ENCODE assay signal across 20 cellular contexts in genomic region chr6:6125495-6125894, GRCh38.
"Had no signal": no experiment of that assay in that cellular context is flagged by ENCODE, and none has a peak within 500 bp of the region (broad histone marks: within the 10 kb centered on the region; RNA-seq: fewer than 3 reads in every experiment).

No MANE protein-coding gene starts in this region.

- H3K4me3 ChIP-seq: esophagus muscularis mucosa, gastrocnemius medialis, heart right ventricle, psoas muscle, spleen, uterus had no signal

- H3K4me3 Mint-ChIP-seq: dendritic cell treated with granulocyte-macrophage colony-stimulating factor and Interleukin-4, amounts not matched to agents 40 ng/mL and 50 ng/mL, for 4 days; effector memory CD8-positive, alpha-beta T cell; naive thymus-derived CD4-positive, alpha-beta T cell; nephron progenitor cell; stimulated activated naive B cell treated with anti-CD40 and anti-IgM and Interleukin-4, amounts not matched to agents 10 μg/mL and 1 μg/mL and 100 μg/mL, for 72 hours; stimulated activated naive CD8-positive, alpha-beta T cell treated with anti-CD3 and anti-CD28 coated beads, Interleukin-15, amount 100 ng/mL, for 72 hours; type B pancreatic cell had no signal

- H3K27ac Mint-ChIP-seq: dendritic cell treated with granulocyte-macrophage colony-stimulating factor and Interleukin-4, amounts not matched to agents 40 ng/mL and 50 ng/mL, for 4 days; effector memory CD8-positive, alpha-beta T cell; naive thymus-derived CD4-positive, alpha-beta T cell; nephron progenitor cell; stimulated activated naive B cell treated with anti-CD40 and anti-IgM and Interleukin-4, amounts not matched to agents 10 μg/mL and 1 μg/mL and 100 μg/mL, for 72 hours; stimulated activated naive CD8-positive, alpha-beta T cell treated with anti-CD3 and anti-CD28 coated beads, Interleukin-15, amount 100 ng/mL, for 72 hours; type B pancreatic cell had no signal

- DNase-seq: effector memory CD8-positive, alpha-beta T cell; gastrocnemius medialis; heart right ventricle; hypothalamus; islet precursor cell; mammary epithelial cell; naive thymus-derived CD4-positive, alpha-beta T cell; nephron progenitor cell; psoas muscle; spleen; stimulated activated CD4-positive, alpha-beta T cell treated with anti-CD3 and anti-CD28 coated beads, Interleukin-2, amount 100 ng/mL, for 24 hours; stimulated activated CD4-positive, alpha-beta T cell treated with anti-CD3 and anti-CD28 coated beads, Interleukin-4, amount 100 ng/mL, for 4 hours; stimulated activated naive B cell treated with anti-CD40 and anti-IgM and Interleukin-4, amounts not matched to agents 10 μg/mL and 1 μg/mL and 100 μg/mL, for 72 hours; stimulated activated naive CD8-positive, alpha-beta T cell treated with anti-CD3 and anti-CD28 coated beads, Interleukin-15, amount 100 ng/mL, for 72 hours; uterus had no signal

- H3K79me2 ChIP-seq: parathyroid adenoma had no signal

- H2AFZ ChIP-seq: parathyroid adenoma had no signal

- H3K36me3 Mint-ChIP-seq: type B pancreatic cell had no signal

- H3K9me3 ChIP-seq: gastrocnemius medialis, psoas muscle, uterus had no signal

- H3K4me1 ChIP-seq: esophagus muscularis mucosa, gastrocnemius medialis, heart right ventricle, parathyroid adenoma, psoas muscle, spleen, uterus had no signal

- H3K27me3 ChIP-seq: gastrocnemius medialis, heart right ventricle, uterus had no signal

- H3K36me3 ChIP-seq: esophagus muscularis mucosa, gastrocnemius medialis, heart right ventricle, spleen, uterus had no signal

- H3K4me1 Mint-ChIP-seq: naive thymus-derived CD4-positive, alpha-beta T cell; nephron progenitor cell; stimulated activated naive B cell treated with anti-CD40 and anti-IgM and Interleukin-4, amounts not matched to agents 10 μg/mL and 1 μg/mL and 100 μg/mL, for 72 hours; stimulated activated naive CD8-positive, alpha-beta T cell treated with anti-CD3 and anti-CD28 coated beads, Interleukin-15, amount 100 ng/mL, for 72 hours had no signal

- H3K9ac ChIP-seq: parathyroid adenoma had no signal

- H3K27ac ChIP-seq: epithelial cell of prostate, esophagus muscularis mucosa, gastrocnemius medialis, heart right ventricle, parathyroid adenoma, psoas muscle, spleen, uterus had no signal
